ENCODE assay signal across 20 cellular contexts in the genomic region with DNA sequence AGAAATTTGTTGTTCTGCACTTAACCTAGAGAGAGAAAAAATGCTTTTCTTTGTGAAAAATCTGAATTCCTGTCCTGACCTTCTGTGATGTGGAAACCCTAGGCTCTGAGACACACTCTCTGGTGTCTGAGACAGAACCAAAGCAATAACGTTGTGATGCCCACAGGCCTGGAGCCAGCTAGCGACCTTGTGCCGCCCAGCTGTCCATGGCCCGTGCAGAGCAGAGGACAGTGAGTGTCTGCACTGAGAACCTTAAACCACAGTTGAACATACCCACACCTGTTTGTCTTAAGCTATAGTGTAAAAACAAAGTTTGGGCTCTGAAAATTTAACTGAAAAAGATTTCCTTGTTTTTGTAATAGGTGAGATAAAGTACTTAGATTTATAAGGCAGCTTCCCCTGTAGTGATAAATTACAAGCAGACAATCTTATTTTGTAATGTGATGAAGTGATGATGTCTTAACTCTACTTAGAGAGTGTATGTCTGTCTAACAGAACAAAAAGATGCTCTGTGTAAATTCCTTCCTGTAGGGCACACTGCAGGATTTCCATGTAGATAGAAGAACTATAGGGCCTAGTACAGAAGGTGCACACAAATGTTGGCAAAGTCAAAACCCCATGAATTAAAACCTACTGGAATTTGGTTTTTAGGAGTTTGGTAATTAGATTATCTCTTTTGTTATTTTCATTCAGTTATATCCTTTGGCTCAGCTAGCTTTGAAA.
DNase-seq lines count a peak whose midpoint lies in the region; ATAC-seq lines count a peak whose summit lies in the region.
"Had no signal": no experiment of that assay in that cellular context is flagged by ENCODE, and none has a peak within 500 bp of the region (broad histone marks: within the 10 kb centered on the region; RNA-seq: fewer than 3 reads in every experiment).

No MANE protein-coding gene starts in this region.

- H3K27me3 ChIP-seq in CD4-positive, CD25-positive, alpha-beta regulatory T cell (ENCODE audit: control insufficient read depth, insufficient read depth, low read length), result no peaks in the 10 kb centered on the region
- H3K27me3 ChIP-seq: heart right ventricle, right atrium auricular region, upper lobe of left lung had no signal

- no peak overlapping the region for H3K27ac ChIP-seq in CD4-positive, CD25-positive, alpha-beta regulatory T cell (ENCODE audit: insufficient read depth, low read length, poor library complexity, severe bottlenecking)
- H3K27ac ChIP-seq: 22Rv1, KMS-11, right atrium auricular region, WERI-Rb-1 had no signal

- POLR2A ChIA-PET in activated CD8-positive, alpha-beta T cell treated with anti-CD3 and anti-CD28 coated beads, Interleukin-2, amount 10 ng/mL, durations not matched to agents 7 days and 5 days (lab: Charles Lee), result interaction anchor here (1.4 kb wide), 1 partner anchor 186 kb away, joined by 6 read pairs; no protein-coding TSS in a partner anchor

- H3K27me3 Mint-ChIP-seq in T-helper 1 cell treated with Interleukin-12 subunit alpha and Interleukin-12 subunit beta and Interleukin-4 antibody, amounts not matched to agents 30 μg/mL and 1 μg/mL, for 36 hours (ENCODE audit: low read depth), result no peaks in the 10 kb centered on the region
- H3K27me3 Mint-ChIP-seq in CD4-positive, CD25-positive, alpha-beta regulatory T cell, result no peaks in the 10 kb centered on the region
- H3K27me3 Mint-ChIP-seq in activated CD8-positive, alpha-beta T cell treated with anti-CD3 and anti-CD28 coated beads, Interleukin-2, amount 10 ng/mL, durations not matched to agents 7 days and 5 days (ENCODE audit: low read depth), result no peaks in the 10 kb centered on the region
- H3K27me3 Mint-ChIP-seq in immature natural killer cell (ENCODE audit: low read depth in 3 of 3), result peaks cover 16 to 31% (median 29%) of the 10 kb centered on the region in 3 donors

- no peak for DNase-seq in T-helper 1 cell
- DNase-seq in CD4-positive, CD25-positive, alpha-beta regulatory T cell, result no peak
- DNase-seq in activated CD8-positive, alpha-beta T cell treated with anti-CD3 and anti-CD28 coated beads, Interleukin-2, amount 10 ng/mL, durations not matched to agents 7 days and 5 days, result no peak
- DNase-seq in immature natural killer cell, result no peak
- DNase-seq in DMS79 (lab: John Stamatoyannopoulos, UW), result no peak
- no peak for DNase-seq in NCI-H2107 treated with DMSO at 0.1 percent for 48 hours (lab: John Stamatoyannopoulos, UW; ENCODE audit: unreplicated experiment)
- no peak for DNase-seq in GM19238 (ENCODE audit: insufficient read length, low spot score)
- DNase-seq: activated gamma-delta T cell treated with Interleukin-2 at 50 U/mL for 16 hours; Calu3; heart right ventricle; NCI-H187; NCI-H2227 treated with DMSO at 0.1 percent for 48 hours; Right ventricle myocardium superior; stimulated activated CD4-positive, alpha-beta T cell treated with anti-CD3 and anti-CD28 coated beads, Interleukin-12 subunit alpha, Interleukin-12 subunit beta, amount 100 ng/mL, for 4 hours; upper lobe of left lung; WERI-Rb-1 had no signal

- H3K36me3 ChIP-seq in CD4-positive, CD25-positive, alpha-beta regulatory T cell (ENCODE audit: control insufficient read depth, insufficient read depth, low read length), result peaks cover 74% of the 10 kb centered on the region

- H3K27ac Mint-ChIP-seq in T-helper 1 cell treated with Interleukin-12 subunit alpha and Interleukin-12 subunit beta and Interleukin-4 antibody, amounts not matched to agents 30 μg/mL and 1 μg/mL, for 36 hours, result peak overlapping the region; percentile 56
- peak overlapping the region; percentile 71 to 91 (median 84) for H3K27ac Mint-ChIP-seq in CD4-positive, CD25-positive, alpha-beta regulatory T cell
- peak overlapping the region; percentile 81 for H3K27ac Mint-ChIP-seq in activated CD8-positive, alpha-beta T cell treated with anti-CD3 and anti-CD28 coated beads, Interleukin-2, amount 10 ng/mL, durations not matched to agents 7 days and 5 days
- H3K27ac Mint-ChIP-seq in immature natural killer cell, result peak overlapping the region; percentile 98 to 99 (median 98)

- no peak for ATAC-seq in CD4-positive, CD25-positive, alpha-beta regulatory T cell (ENCODE audit: low read depth in 2 of 2)
- no peak for ATAC-seq in activated CD8-positive, alpha-beta T cell treated with anti-CD3 and anti-CD28 coated beads, Interleukin-2, amount 10 ng/mL, durations not matched to agents 7 days and 5 days

- CTCF ChIA-PET in activated CD8-positive, alpha-beta T cell treated with anti-CD3 and anti-CD28 coated beads, Interleukin-2, amount 10 ng/mL, durations not matched to agents 7 days and 5 days (lab: Charles Lee), result interaction anchor here (1.8 kb wide), 1 partner anchor 29 kb away, joined by 9 read pairs; no protein-coding TSS in a partner anchor

- H3K9me3 Mint-ChIP-seq in T-helper 1 cell treated with Interleukin-12 subunit alpha and Interleukin-12 subunit beta and Interleukin-4 antibody, amounts not matched to agents 30 μg/mL and 1 μg/mL, for 36 hours, result peaks cover 31% of the 10 kb centered on the region
- peaks cover 0 to 32% (median 19%) of the 10 kb centered on the region in 7 donors for H3K9me3 Mint-ChIP-seq in CD4-positive, CD25-positive, alpha-beta regulatory T cell
- H3K9me3 Mint-ChIP-seq in activated CD8-positive, alpha-beta T cell treated with anti-CD3 and anti-CD28 coated beads, Interleukin-2, amount 10 ng/mL, durations not matched to agents 7 days and 5 days (ENCODE audit: insufficient read depth), result peaks cover 31% of the 10 kb centered on the region
- peaks cover 7 to 24% (median 18%) of the 10 kb centered on the region in 6 donors for H3K9me3 Mint-ChIP-seq in immature natural killer cell

- no peak overlapping the region for H3K4me3 ChIP-seq in CD4-positive, CD25-positive, alpha-beta regulatory T cell (ENCODE audit: low read depth, low read length)
- H3K4me3 ChIP-seq: heart right ventricle, right atrium auricular region, upper lobe of left lung had no signal

- H3K4me3 Mint-ChIP-seq in T-helper 1 cell treated with Interleukin-12 subunit alpha and Interleukin-12 subunit beta and Interleukin-4 antibody, amounts not matched to agents 30 μg/mL and 1 μg/mL, for 36 hours, result no peak overlapping the region
- H3K4me3 Mint-ChIP-seq in CD4-positive, CD25-positive, alpha-beta regulatory T cell, result peak overlapping the region in 2 of 4 donors; percentile 15 to 54
- H3K4me3 Mint-ChIP-seq in activated CD8-positive, alpha-beta T cell treated with anti-CD3 and anti-CD28 coated beads, Interleukin-2, amount 10 ng/mL, durations not matched to agents 7 days and 5 days, result no peak overlapping the region
- H3K4me3 Mint-ChIP-seq in immature natural killer cell, result peak overlapping the region; percentile 71 to 82 (median 73)

- H3K4me1 Mint-ChIP-seq in T-helper 1 cell treated with Interleukin-12 subunit alpha and Interleukin-12 subunit beta and Interleukin-4 antibody, amounts not matched to agents 30 μg/mL and 1 μg/mL, for 36 hours (ENCODE audit: low read depth), result peaks cover 48% of the 10 kb centered on the region
- peaks cover 26 to 51% (median 36%) of the 10 kb centered on the region in 4 donors for H3K4me1 Mint-ChIP-seq in CD4-positive, CD25-positive, alpha-beta regulatory T cell
- peaks cover 63% of the 10 kb centered on the region for H3K4me1 Mint-ChIP-seq in activated CD8-positive, alpha-beta T cell treated with anti-CD3 and anti-CD28 coated beads, Interleukin-2, amount 10 ng/mL, durations not matched to agents 7 days and 5 days (ENCODE audit: low read depth)
- peaks cover 85 to 99% of the 10 kb centered on the region in 2 donors for H3K4me1 Mint-ChIP-seq in immature natural killer cell

- peaks cover 38% of the 10 kb centered on the region for H3K4me1 ChIP-seq in CD4-positive, CD25-positive, alpha-beta regulatory T cell (ENCODE audit: control insufficient read depth, insufficient read depth, low read length, poor library complexity, severe bottlenecking)

- peaks cover 90% of the 10 kb centered on the region for H3K36me3 Mint-ChIP-seq in T-helper 1 cell treated with Interleukin-12 subunit alpha and Interleukin-12 subunit beta and Interleukin-4 antibody, amounts not matched to agents 30 μg/mL and 1 μg/mL, for 36 hours (ENCODE audit: low read depth)
- peaks cover 84% of the 10 kb centered on the region for H3K36me3 Mint-ChIP-seq in CD4-positive, CD25-positive, alpha-beta regulatory T cell
- peaks cover 94% of the 10 kb centered on the region for H3K36me3 Mint-ChIP-seq in activated CD8-positive, alpha-beta T cell treated with anti-CD3 and anti-CD28 coated beads, Interleukin-2, amount 10 ng/mL, durations not matched to agents 7 days and 5 days (ENCODE audit: low read depth)
- peaks cover 43 to 80% (median 74%) of the 10 kb centered on the region in 3 donors for H3K36me3 Mint-ChIP-seq in immature natural killer cell

- peaks cover 26 to 38% of the 10 kb centered on the region in 2 experiments for H3K9me3 ChIP-seq in CD4-positive, CD25-positive, alpha-beta regulatory T cell (ENCODE audit: control insufficient read depth in 2 of 2, low read length in 2 of 2)

Comparison
In these comparisons a context has a peak if more than half of its experiments do, and no peak if none do; other contexts are left out.
1. H3K4me3 Mint-ChIP-seq: peak in immature natural killer cell (5 of 5); none in T-helper 1 cell treated with Interleukin-12 subunit alpha and Interleukin-12 subunit beta and Interleukin-4 antibody, amounts not matched to agents 30 μg/mL and 1 μg/mL, for 36 hours (single experiment) and activated CD8-positive, alpha-beta T cell treated with anti-CD3 and anti-CD28 coated beads, Interleukin-2, amount 10 ng/mL, durations not matched to agents 7 days and 5 days (single experiment).
2. Peak in every context shown above with its lines, with median percentiles within 50 percentile points of each other: H3K27ac Mint-ChIP-seq.